ENCODE assay signal across 23 cellular contexts in the genomic region with DNA sequence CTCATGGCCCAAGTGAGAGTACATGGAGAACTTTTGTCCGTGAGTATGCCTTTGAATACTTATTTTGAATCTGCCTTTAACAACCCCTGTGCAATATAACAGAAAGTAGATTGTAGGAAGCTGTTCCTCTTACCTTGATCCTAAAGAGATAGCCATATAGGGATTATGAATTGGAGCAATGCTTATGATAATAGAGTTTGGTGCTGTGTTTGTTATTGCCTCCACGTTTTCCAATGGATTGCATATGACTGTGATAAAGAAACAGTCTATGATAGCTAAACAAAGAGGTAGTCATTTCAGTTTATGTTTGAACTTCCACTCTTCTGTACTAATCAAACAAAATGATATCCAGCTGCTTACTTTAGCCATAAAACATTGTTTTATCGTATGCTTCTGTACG.
"Had no signal": no experiment of that assay in that cellular context is flagged by ENCODE, and none has a peak within 500 bp of the region (broad histone marks: within the 10 kb centered on the region; RNA-seq: fewer than 3 reads in every experiment).

No MANE protein-coding gene starts in this region.

- H3K27me3 Mint-ChIP-seq: T-cell had no signal

- H3K36me3 Mint-ChIP-seq: T-cell had no signal

- H3K27ac ChIP-seq: SJSA1, SK-N-MC had no signal

- H3K27ac Mint-ChIP-seq: T-cell had no signal

- H3K27me3 ChIP-seq: SJSA1 had no signal

- FAIRE-seq: HepG2, RCC 7860 had no signal

- H3K4me3 Mint-ChIP-seq: T-cell had no signal

- H3K4me1 Mint-ChIP-seq: T-cell had no signal

- H3K4me3 ChIP-seq: SJSA1, SK-N-MC had no signal

- H3K36me3 ChIP-seq: SJSA1 had no signal

- H3K9me3 ChIP-seq: SJSA1 had no signal

- DNase-seq: IMR-90, Karpas-422, KG1, MM.1S, NCI-H1092 treated with DMSO at 0.1 percent for 48 hours, NCI-H1436, NCI-H187, NCI-H2029, NCI-H2081 treated with DMSO at 0.1 percent for 48 hours, NCI-H2171, NCI-H226, NCI-H446, NCI-H526 treated with DMSO at 0.1 percent for 48 hours, NCI-H774, Right ventricle myocardium superior, RPMI8226, SIG-M5, SW 1271, T-cell had no signal

- ATAC-seq: HepG2, T-cell had no signal
